Comparison of ENCODE assay signal across 16 cellular contexts in the genomic region with DNA sequence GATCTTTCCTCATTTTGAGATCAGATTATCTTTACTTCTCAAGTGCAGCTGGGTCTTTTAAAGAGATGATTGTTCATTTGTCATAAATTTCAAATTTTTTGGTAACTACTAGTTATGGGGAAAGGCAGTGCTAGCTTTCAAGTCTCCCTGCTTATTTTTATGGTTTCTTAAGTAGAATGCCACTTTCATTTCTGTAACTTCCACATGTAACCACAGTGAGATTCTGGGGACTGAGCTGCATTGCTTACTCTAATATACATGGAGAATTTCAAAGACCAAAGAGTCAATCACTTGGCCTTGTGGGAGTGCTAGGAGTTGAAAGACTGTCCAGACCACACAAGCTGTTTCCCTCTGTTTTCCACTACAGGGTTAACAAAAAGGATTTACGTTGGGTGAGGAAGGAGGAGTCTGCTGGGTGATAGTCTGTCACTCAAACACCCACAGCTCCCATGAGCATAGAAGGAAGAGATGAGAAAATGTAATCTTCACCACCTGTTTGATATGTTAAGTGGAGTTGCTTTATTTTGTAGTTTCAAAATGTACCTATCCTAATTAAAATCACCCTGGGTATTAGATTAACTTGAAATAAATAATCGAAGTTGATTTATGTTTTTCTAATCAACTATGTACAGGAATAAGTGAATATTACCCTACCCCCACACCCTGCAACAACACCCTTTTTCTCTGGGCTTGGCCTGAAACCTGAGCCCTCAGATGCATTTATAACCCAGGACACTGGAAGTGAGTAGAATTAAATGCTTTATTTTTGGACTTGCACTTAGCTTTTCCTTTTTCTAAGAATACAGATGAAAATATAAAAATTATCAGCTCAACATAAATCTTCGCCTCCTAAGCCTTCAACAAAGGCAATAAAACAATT.
DNase-seq lines count a peak whose midpoint lies in the region; ATAC-seq and TF ChIP-seq lines count a peak whose summit lies in the region.
"Had no signal": no experiment of that assay in that cellular context is flagged by ENCODE, and none has a peak within 500 bp of the region (broad histone marks: within the 10 kb centered on the region; RNA-seq: fewer than 3 reads in every experiment).

No MANE protein-coding gene starts in this region.

- POLR2A ChIA-PET in activated CD4-positive, alpha-beta T cell treated with anti-CD3 and anti-CD28 coated beads, Interleukin-2, amount 10 ng/mL, durations not matched to agents 7 days and 5 days (lab: Charles Lee), result no interaction called here

- peaks cover 9% of the 10 kb centered on the region for H3K9me3 Mint-ChIP-seq in type B pancreatic cell
- H3K9me3 Mint-ChIP-seq in activated CD4-positive, alpha-beta T cell treated with anti-CD3 and anti-CD28 coated beads, Interleukin-2, amount 10 ng/mL, durations not matched to agents 7 days and 5 days, result peaks cover 4% of the 10 kb centered on the region

- intact Hi-C loops in mammary epithelial cell (cut with micrococcal nuclease), result no loop called here
- intact Hi-C loops in breast epithelium (cut with DNase I; ENCODE audit: low total_unique reads), result no loop called here
- intact Hi-C loops in cardiac septum (cut with DNase I), result no loop called here

- H3K9ac ChIP-seq in mammary epithelial cell (ENCODE audit: insufficient read depth, low read length), result no peak overlapping the region
- H3K9ac ChIP-seq: SK-N-SH had no signal

- H3K4me2 ChIP-seq in mammary epithelial cell (ENCODE audit: insufficient read depth, low read depth, low read length), result no peak overlapping the region
- H3K4me2 ChIP-seq: SK-N-SH had no signal

- dilution Hi-C loops in mammary epithelial cell (cut with HindIII; ENCODE audit: low sequenced_read_pairs), result no loop called here

- H3K27ac Mint-ChIP-seq in type B pancreatic cell, result no peak overlapping the region
- no peak overlapping the region for H3K27ac Mint-ChIP-seq in activated CD4-positive, alpha-beta T cell treated with anti-CD3 and anti-CD28 coated beads, Interleukin-2, amount 10 ng/mL, durations not matched to agents 7 days and 5 days
- H3K27ac Mint-ChIP-seq: activated CD8-positive, alpha-beta T cell treated with anti-CD3 and anti-CD28 coated beads for 36 hours; CD4-positive, alpha-beta T cell; immature natural killer cell had no signal

- H3K4me3 ChIP-seq in mammary epithelial cell (replicated peaks in 1 of 3; ENCODE audit: insufficient read depth in 1 of 3, low read depth in 2 of 3, low read length in 3 of 3) (no peak overlapping the region), breast epithelium (no peak overlapping the region), WERI-Rb-1 (ENCODE audit: low read depth, low read length) (no peak overlapping the region)
- H3K4me3 ChIP-seq: right lobe of liver had no signal

- peaks cover 23% of the 10 kb centered on the region for H3K4me1 Mint-ChIP-seq in type B pancreatic cell (ENCODE audit: unreplicated experiment)
- H3K4me1 Mint-ChIP-seq in activated CD4-positive, alpha-beta T cell treated with anti-CD3 and anti-CD28 coated beads, Interleukin-2, amount 10 ng/mL, durations not matched to agents 7 days and 5 days, result no peaks in the 10 kb centered on the region

- peak; percentile 72 for ATAC-seq in HG03066 (IDR thresholded peaks at IDR 0.05; ENCODE audit: low read depth, unreplicated experiment)
- ATAC-seq in HG03095 (IDR thresholded peaks at IDR 0.05; ENCODE audit: unreplicated experiment), result no peak
- ATAC-seq: activated CD8-positive, alpha-beta T cell treated with anti-CD3 and anti-CD28 coated beads for 36 hours; right lobe of liver had no signal

- peaks cover 3% of the 10 kb centered on the region for H3K9me3 ChIP-seq in mammary epithelial cell (replicated peaks; ENCODE audit: insufficient read depth, low read length)
- peaks cover 2 to 7% of the 10 kb centered on the region in 2 donors for H3K9me3 ChIP-seq in breast epithelium
- peaks cover 1% of the 10 kb centered on the region for H3K9me3 ChIP-seq in WERI-Rb-1 (ENCODE audit: severe bottlenecking)
- H3K9me3 ChIP-seq: right lobe of liver, SK-N-SH had no signal

- DNase-seq in mammary epithelial cell, result no peak
- no peak for DNase-seq in breast epithelium (ENCODE audit: low spot score in 2 of 2)
- peak; percentile 20 for DNase-seq in WERI-Rb-1
- DNase-seq in type B pancreatic cell (ENCODE audit: extremely low spot score, unreplicated experiment), result no peak
- no peak for DNase-seq in cardiac septum (ENCODE audit: low spot score)
- DNase-seq in activated CD4-positive, alpha-beta T cell treated with anti-CD3 and anti-CD28 coated beads, Interleukin-2, amount 10 ng/mL, durations not matched to agents 7 days and 5 days, result no peak
- DNase-seq: activated CD8-positive, alpha-beta T cell treated with anti-CD3 and anti-CD28 coated beads for 36 hours; CD4-positive, alpha-beta T cell; immature natural killer cell; NCI-H1092; right lobe of liver; SK-N-SH; stimulated activated CD4-positive, alpha-beta T cell treated with anti-CD3 and anti-CD28 coated beads, Interleukin-2, amount 100 ng/mL, for 24 hours had no signal

- no peaks in the 10 kb centered on the region for H3K27me3 Mint-ChIP-seq in type B pancreatic cell
- no peaks in the 10 kb centered on the region for H3K27me3 Mint-ChIP-seq in activated CD4-positive, alpha-beta T cell treated with anti-CD3 and anti-CD28 coated beads, Interleukin-2, amount 10 ng/mL, durations not matched to agents 7 days and 5 days
- H3K27me3 Mint-ChIP-seq: activated CD8-positive, alpha-beta T cell treated with anti-CD3 and anti-CD28 coated beads for 36 hours; CD4-positive, alpha-beta T cell had no signal

- no TSS peak for BruUV-seq in mammary epithelial cell (replicated peaks; lab: Mats Ljungman, UMichigan)

- WGBS in mammary epithelial cell (ENCODE audit: low coverage, missing lambda C conversion rate), result 61% methylated on average over 3 of the region's 3 CpGs

- no peak for TF ChIP-seq POLR2A in breast epithelium (IDR thresholded peaks at IDR 0.05)

- no peaks in the 10 kb centered on the region for H3K36me3 Mint-ChIP-seq in type B pancreatic cell
- H3K36me3 Mint-ChIP-seq in activated CD4-positive, alpha-beta T cell treated with anti-CD3 and anti-CD28 coated beads, Interleukin-2, amount 10 ng/mL, durations not matched to agents 7 days and 5 days (ENCODE audit: low read depth), result no peaks in the 10 kb centered on the region
- H3K36me3 Mint-ChIP-seq: immature natural killer cell had no signal

- no peaks in the 10 kb centered on the region for H3K79me2 ChIP-seq in mammary epithelial cell (ENCODE audit: insufficient read depth, low read length)

- H3K36me3 ChIP-seq in mammary epithelial cell (ENCODE audit: insufficient read depth, low read length) (no peaks in the 10 kb centered on the region), breast epithelium (no peaks in the 10 kb centered on the region), WERI-Rb-1 (no peaks in the 10 kb centered on the region)
- H3K36me3 ChIP-seq: right lobe of liver had no signal

- H4K20me1 ChIP-seq in mammary epithelial cell (ENCODE audit: insufficient read depth, low read length), result no peaks in the 10 kb centered on the region

- H3K4me3 Mint-ChIP-seq in type B pancreatic cell, result peak overlapping the region; percentile 18
- no peak overlapping the region for H3K4me3 Mint-ChIP-seq in activated CD4-positive, alpha-beta T cell treated with anti-CD3 and anti-CD28 coated beads, Interleukin-2, amount 10 ng/mL, durations not matched to agents 7 days and 5 days
- H3K4me3 Mint-ChIP-seq: activated CD8-positive, alpha-beta T cell treated with anti-CD3 and anti-CD28 coated beads for 36 hours; CD4-positive, alpha-beta T cell; immature natural killer cell had no signal

- in situ Hi-C loops in mammary epithelial cell (cut with MboI; ENCODE audit: low sequenced_read_pairs in 2 of 2), result no loop called here

- H2AFZ ChIP-seq in mammary epithelial cell (ENCODE audit: low read depth, low read length), result peak overlapping the region; percentile 50

- H3K27me3 ChIP-seq in mammary epithelial cell (ENCODE audit: insufficient read depth, low read length) (no peaks in the 10 kb centered on the region), breast epithelium (no peaks in the 10 kb centered on the region), WERI-Rb-1 (ENCODE audit: insufficient read depth, low read depth, severe bottlenecking) (no peaks in the 10 kb centered on the region)
- H3K27me3 ChIP-seq: right lobe of liver had no signal

- TF ChIP-seq CTCF in mammary epithelial cell (conservative IDR thresholded peaks at IDR 0.05 in 1 of 2, IDR thresholded peaks at IDR 0.05 in 1 of 2; ENCODE audit: extremely low read depth in 1 of 2, insufficient read depth in 1 of 2, low read depth in 1 of 2, low read length in 2 of 2), result no peak
- TF ChIP-seq CTCF in breast epithelium (IDR thresholded peaks at IDR 0.05), result no peak
- TF ChIP-seq CTCF in WERI-Rb-1 (IDR thresholded peaks at IDR 0.05; ENCODE audit: low read depth, low read length), result no peak
- TF ChIP-seq CTCF in type B pancreatic cell (conservative IDR thresholded peaks at IDR 0.05), result no peak

- H3K4me1 ChIP-seq in mammary epithelial cell (ENCODE audit: insufficient read depth, low read length), result peaks cover 13% of the 10 kb centered on the region
- no peaks in the 10 kb centered on the region for H3K4me1 ChIP-seq in breast epithelium
- H3K4me1 ChIP-seq: right lobe of liver had no signal

- H3K27ac ChIP-seq in mammary epithelial cell (ENCODE audit: insufficient read depth, low read depth, low read length) (no peak overlapping the region), breast epithelium (no peak overlapping the region), WERI-Rb-1 (no peak overlapping the region)
- H3K27ac ChIP-seq: epithelial cell of prostate, right lobe of liver had no signal

- CTCF ChIA-PET in mammary epithelial cell (lab: Charles Lee; ENCODE audit: low non-redundant PET), result no interaction called here
- CTCF ChIA-PET in activated CD4-positive, alpha-beta T cell treated with anti-CD3 and anti-CD28 coated beads, Interleukin-2, amount 10 ng/mL, durations not matched to agents 7 days and 5 days (lab: Charles Lee), result no interaction called here
